Comparison of ENCODE assay signal across 8 cellular contexts in the genomic region with DNA sequence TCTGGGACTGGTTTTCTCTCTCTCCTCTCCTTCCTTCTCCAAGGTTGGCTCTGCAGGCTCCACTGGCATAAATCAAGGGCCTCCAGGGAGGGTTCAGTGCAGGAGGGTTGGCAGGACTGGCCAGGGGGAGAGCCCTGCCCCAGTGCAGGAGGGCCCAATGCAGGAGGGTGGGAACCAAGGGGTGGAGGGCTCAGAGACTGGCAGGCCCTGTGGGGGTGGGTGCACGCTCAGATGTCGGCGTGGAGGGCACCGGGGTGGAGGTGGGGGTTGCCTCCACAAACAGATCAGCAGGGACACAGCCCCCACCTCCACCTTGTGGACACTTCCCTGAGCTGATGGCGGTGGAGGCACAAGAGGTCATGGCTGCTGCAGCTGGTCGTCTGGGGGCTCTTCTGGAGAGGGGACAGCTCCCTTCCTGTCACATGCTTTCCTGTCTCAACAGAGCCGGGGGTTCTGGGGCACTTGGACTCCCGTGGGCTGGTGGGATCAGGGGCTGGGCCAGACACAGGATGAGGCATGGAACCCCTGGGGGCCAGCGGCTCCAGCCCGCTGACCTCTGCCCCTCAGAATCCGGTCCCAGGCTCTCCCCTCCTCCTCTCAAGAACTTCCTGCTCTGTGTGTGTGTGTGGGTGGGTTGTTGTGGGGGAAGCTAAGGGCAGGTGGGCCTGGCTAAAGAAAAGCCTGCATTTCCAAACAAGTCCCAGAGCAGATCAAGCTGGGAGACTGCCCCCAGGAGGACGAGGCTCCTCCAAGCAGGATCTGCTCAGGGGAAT. TPM values are rescaled to one million over a fixed set of nuclear protein-coding genes. Genes with fewer than 3 reads are reported as not detected.
A peak's percentile ranks its signal among the peaks of the same experiment; 100 is the strongest.
DNase-seq lines count a peak whose midpoint lies in the region; ATAC-seq lines count a peak whose summit lies in the region.

No MANE protein-coding gene starts in this region.

- peak overlapping the region; percentile 42 for H3K27ac ChIP-seq in substantia nigra (ENCODE audit: low read depth, low read length, poor library complexity, severe bottlenecking)

- peak overlapping the region; percentile 18 for H3K9ac ChIP-seq in adipocyte (ENCODE audit: low read length)

- H3K4me1 Mint-ChIP-seq in activated T-cell treated with anti-CD3 and anti-CD28 coated beads, Interleukin-2, amount 50 U/mL, for 4 hours (ENCODE audit: low read depth), result peaks cover 29% of the 10 kb centered on the region

- H3K4me3 ChIP-seq in adipocyte (ENCODE audit: low read length), result no peak overlapping the region

- no peaks in the 10 kb centered on the region for H3K9me3 Mint-ChIP-seq in activated T-cell treated with anti-CD3 and anti-CD28 coated beads, Interleukin-2, amount 50 U/mL, for 4 hours

- H3K9me3 ChIP-seq in adipocyte (ENCODE audit: control insufficient read depth, low read length), result no peaks in the 10 kb centered on the region

- peak overlapping the region; percentile 51 for H3K4me3 Mint-ChIP-seq in activated T-cell treated with anti-CD3 and anti-CD28 coated beads, Interleukin-2, amount 50 U/mL, for 4 hours

- no peak for DNase-seq in activated T-cell treated with anti-CD3 and anti-CD28 coated beads, Interleukin-2, amount 50 U/mL, for 4 hours
- DNase-seq in activated T-cell treated with anti-CD3 and anti-CD28 coated beads, Interleukin-2, amount 50 U/mL, for 1 hour, result no peak
- no peak for DNase-seq in adipocyte (ENCODE audit: low read depth)
- DNase-seq in iPS-NIHi11 (ENCODE audit: low spot score), result peak; percentile 52
- DNase-seq in substantia nigra (lab: John Stamatoyannopoulos, UW), result peak in 2 of 49 donors; percentile 6 to 25

- peaks cover 14% of the 10 kb centered on the region for H3K36me3 ChIP-seq in adipocyte (ENCODE audit: control insufficient read depth, insufficient read depth, low read length, severe bottlenecking)

- H3K4me1 ChIP-seq in adipocyte (ENCODE audit: control insufficient read depth, insufficient read depth, low read length), result peaks cover 19% of the 10 kb centered on the region

- H3K36me3 Mint-ChIP-seq in activated T-cell treated with anti-CD3 and anti-CD28 coated beads, Interleukin-2, amount 50 U/mL, for 4 hours (ENCODE audit: insufficient read depth), result peaks cover 10% of the 10 kb centered on the region

- H3K27me3 ChIP-seq in adipocyte (replicated peaks; ENCODE audit: control insufficient read depth, insufficient read depth, low read length), result no peaks in the 10 kb centered on the region

- H3K27me3 Mint-ChIP-seq in activated T-cell treated with anti-CD3 and anti-CD28 coated beads, Interleukin-2, amount 50 U/mL, for 4 hours (ENCODE audit: low read depth), result no peaks in the 10 kb centered on the region

- peak; percentile 27 to 35 for ATAC-seq in activated T-cell treated with anti-CD3 and anti-CD28 coated beads, Interleukin-2, amount 50 U/mL, for 4 hours
- no peak for ATAC-seq in GM21717 (IDR thresholded peaks at IDR 0.05; ENCODE audit: unreplicated experiment)
- no peak for ATAC-seq in GM19324 (IDR thresholded peaks at IDR 0.05; ENCODE audit: low FRiP score, unreplicated experiment)
- no peak for ATAC-seq in HG02938 (IDR thresholded peaks at IDR 0.05; ENCODE audit: unreplicated experiment)

RNA-seq across cellular contexts. Expression of gene ABHD16B, which starts 2.7 kb away (rescaled TPM):
- not detected for total RNA-seq in activated T-cell treated with anti-CD3 and anti-CD28 coated beads, Interleukin-2, amount 50 U/mL, for 4 hours

RNA-seq across cellular contexts. Expression of gene TPD52L2, which starts 6.5 kb away (rescaled TPM):
- total RNA-seq in activated T-cell treated with anti-CD3 and anti-CD28 coated beads, Interleukin-2, amount 50 U/mL, for 4 hours, result 10 to 100 TPM; 87.4 to 95.0 (median 89.3) TPM

RNA-seq across cellular contexts. Expression of gene ZBTB46, which starts 27.5 kb away (rescaled TPM):
- total RNA-seq in activated T-cell treated with anti-CD3 and anti-CD28 coated beads, Interleukin-2, amount 50 U/mL, for 4 hours, result 1 to 10 TPM in 2 of 3 donors, under 1 TPM in 1; 0.89 to 3.8 (median 2.2) TPM

RNA-seq across cellular contexts. Expression of gene DNAJC5, which starts 36.3 kb away (rescaled TPM):
- total RNA-seq in activated T-cell treated with anti-CD3 and anti-CD28 coated beads, Interleukin-2, amount 50 U/mL, for 4 hours, result 10 to 100 TPM; 37.2 to 38.5 (median 37.8) TPM

Comparison
In these comparisons a context has a peak if more than half of its experiments do, and no peak if none do; other contexts are left out.
1. ATAC-seq: peak in activated T-cell treated with anti-CD3 and anti-CD28 coated beads, Interleukin-2, amount 50 U/mL, for 4 hours (2 of 2); none in GM21717 (single experiment), GM19324 (single experiment) and HG02938 (single experiment).